ENCODE assay signal across 22 cellular contexts in genomic region chr1:160676869-160677597, GRCh38. TPM values are rescaled to one million over a fixed set of nuclear protein-coding genes. Genes with fewer than 3 reads are reported as not detected.
A peak's percentile ranks its signal among the peaks of the same experiment; 100 is the strongest.
DNase-seq lines count a peak whose midpoint lies in the region; ATAC-seq and TF ChIP-seq lines count a peak whose summit lies in the region.
"Had no signal": no experiment of that assay in that cellular context is flagged by ENCODE, and none has a peak within 500 bp of the region (broad histone marks: within the 10 kb centered on the region; RNA-seq: fewer than 3 reads in every experiment).

No MANE protein-coding gene starts in this region.

- H3K4me1 ChIP-seq in CD8-positive, alpha-beta T cell (ENCODE audit: insufficient read depth, low read length) = peaks cover 50% of the 10 kb centered on the region
- H3K4me1 ChIP-seq in effector memory CD4-positive, alpha-beta T cell (ENCODE audit: control insufficient read depth, insufficient read depth, low read length, poor library complexity, severe bottlenecking) = peaks cover 36% of the 10 kb centered on the region
- H3K4me1 ChIP-seq: SJCRH30, thyroid gland had no signal

- H3K4me3 Mint-ChIP-seq in CD14-positive monocyte = no peak overlapping the region
- no peak overlapping the region for H3K4me3 Mint-ChIP-seq in CD8-positive, alpha-beta T cell
- H3K4me3 Mint-ChIP-seq in activated CD4-positive, alpha-beta memory T cell treated with anti-CD3 and anti-CD28 coated beads for 36 hours = peak overlapping the region; percentile 18
- no peak overlapping the region for H3K4me3 Mint-ChIP-seq in effector memory CD8-positive, alpha-beta T cell

- H3K4me3 ChIP-seq in CD8-positive, alpha-beta T cell (ENCODE audit: low read depth, low read length) = no peak overlapping the region
- H3K4me3 ChIP-seq in effector memory CD4-positive, alpha-beta T cell (ENCODE audit: insufficient read depth, low read depth, low read length, poor library complexity, severe bottlenecking) = no peak overlapping the region
- H3K4me3 ChIP-seq: lung, SJCRH30, thyroid gland had no signal

- no peak for TF ChIP-seq CTCF in CD14-positive monocyte (IDR thresholded peaks at IDR 0.05)
- TF ChIP-seq CTCF in CD8-positive, alpha-beta T cell (IDR thresholded peaks at IDR 0.05) = no peak

- H3K4me1 Mint-ChIP-seq in CD14-positive monocyte = peaks cover 14% of the 10 kb centered on the region
- H3K4me1 Mint-ChIP-seq in CD8-positive, alpha-beta T cell (ENCODE audit: low read depth) = peaks cover 25% of the 10 kb centered on the region
- peaks cover 56% of the 10 kb centered on the region for H3K4me1 Mint-ChIP-seq in activated CD4-positive, alpha-beta memory T cell treated with anti-CD3 and anti-CD28 coated beads for 36 hours (ENCODE audit: low read depth)
- peaks cover 36% of the 10 kb centered on the region in 2 donors for H3K4me1 Mint-ChIP-seq in effector memory CD8-positive, alpha-beta T cell (ENCODE audit: low read depth in 2 of 2)

- no peaks in the 10 kb centered on the region for H3K9me3 Mint-ChIP-seq in CD14-positive monocyte
- no peaks in the 10 kb centered on the region for H3K9me3 Mint-ChIP-seq in CD8-positive, alpha-beta T cell
- no peaks in the 10 kb centered on the region for H3K9me3 Mint-ChIP-seq in activated CD4-positive, alpha-beta memory T cell treated with anti-CD3 and anti-CD28 coated beads for 36 hours
- no peaks in the 10 kb centered on the region for H3K9me3 Mint-ChIP-seq in effector memory CD8-positive, alpha-beta T cell

- DNase-seq in CD14-positive monocyte (ENCODE audit: low spot score) (no peak), GDM1 (lab: John Stamatoyannopoulos, UW) (no peak)
- no peak for DNase-seq in CD8-positive, alpha-beta T cell
- DNase-seq in activated CD4-positive, alpha-beta memory T cell treated with anti-CD3 and anti-CD28 coated beads for 36 hours = no peak
- DNase-seq in effector memory CD8-positive, alpha-beta T cell = no peak
- DNase-seq in effector memory CD4-positive, alpha-beta T cell = no peak
- DNase-seq: activated CD4-positive, alpha-beta T cell treated with anti-CD3 and anti-CD28 coated beads, Interleukin-2, amount 50 U/mL, for 4 hours; COR-L47; cortex of kidney; NCI-H1436; NCI-H510A; SJCRH30; small intestine; stimulated activated naive CD4-positive, alpha-beta T cell treated with Interleukin-2 at 50 U/mL for 16 hours; thyroid gland had no signal

- peaks cover 45% of the 10 kb centered on the region for H3K36me3 ChIP-seq in CD8-positive, alpha-beta T cell (ENCODE audit: insufficient read depth, low read length)
- peaks cover 46% of the 10 kb centered on the region for H3K36me3 ChIP-seq in effector memory CD4-positive, alpha-beta T cell (ENCODE audit: control insufficient read depth, insufficient read depth, low read length)
- H3K36me3 ChIP-seq: SJCRH30, thyroid gland had no signal

- POLR2A ChIA-PET in CD8-positive, alpha-beta T cell (lab: Charles Lee) = no interaction called here
- POLR2A ChIA-PET in activated CD4-positive, alpha-beta memory T cell treated with anti-CD3 and anti-CD28 coated beads for 36 hours (lab: Charles Lee) = no interaction called here

- H3K27me3 ChIP-seq in CD8-positive, alpha-beta T cell (ENCODE audit: insufficient read depth, low read length) = no peaks in the 10 kb centered on the region
- no peaks in the 10 kb centered on the region for H3K27me3 ChIP-seq in effector memory CD4-positive, alpha-beta T cell (replicated peaks; ENCODE audit: control insufficient read depth, insufficient read depth, low read length, poor library complexity, severe bottlenecking)
- H3K27me3 ChIP-seq: SJCRH30, thyroid gland had no signal

- no peak for ATAC-seq in CD8-positive, alpha-beta T cell
- no peak for ATAC-seq in effector memory CD8-positive, alpha-beta T cell (replicated peaks)
- no peak for ATAC-seq in GM21390 (IDR thresholded peaks at IDR 0.05; ENCODE audit: unreplicated experiment)

- peak overlapping the region in 4 of 7 donors; percentile 11 to 64 (median 42) for H3K27ac Mint-ChIP-seq in CD14-positive monocyte
- peak overlapping the region; percentile 25 for H3K27ac Mint-ChIP-seq in CD8-positive, alpha-beta T cell
- peak overlapping the region; percentile 71 for H3K27ac Mint-ChIP-seq in activated CD4-positive, alpha-beta memory T cell treated with anti-CD3 and anti-CD28 coated beads for 36 hours
- H3K27ac Mint-ChIP-seq in effector memory CD8-positive, alpha-beta T cell = peak overlapping the region; percentile 79 to 87

- H3K27ac ChIP-seq in CD8-positive, alpha-beta T cell (ENCODE audit: low read depth, low read length) = no peak overlapping the region
- no peak overlapping the region for H3K27ac ChIP-seq in effector memory CD4-positive, alpha-beta T cell (ENCODE audit: insufficient read depth, low read length, poor library complexity, severe bottlenecking)
- H3K27ac ChIP-seq: SJCRH30, thyroid gland had no signal

- CTCF ChIA-PET in CD8-positive, alpha-beta T cell (lab: Charles Lee) = interaction anchor here (0.6 to 7.4 kb wide), 7 partner anchors 36 to 131 kb away, joined by 3 to 75 read pairs (median 6); no protein-coding TSS in a partner anchor
- CTCF ChIA-PET in activated CD4-positive, alpha-beta memory T cell treated with anti-CD3 and anti-CD28 coated beads for 36 hours (lab: Charles Lee) = interaction anchor here (6.0 kb wide), 1 partner anchor 58 kb away, joined by 69 read pairs; no protein-coding TSS in a partner anchor

- H3K36me3 Mint-ChIP-seq in CD14-positive monocyte = peaks cover 49 to 55% of the 10 kb centered on the region in 2 donors
- peaks cover 57% of the 10 kb centered on the region for H3K36me3 Mint-ChIP-seq in CD8-positive, alpha-beta T cell
- peaks cover 50% of the 10 kb centered on the region for H3K36me3 Mint-ChIP-seq in activated CD4-positive, alpha-beta memory T cell treated with anti-CD3 and anti-CD28 coated beads for 36 hours
- peaks cover 55% of the 10 kb centered on the region for H3K36me3 Mint-ChIP-seq in effector memory CD8-positive, alpha-beta T cell (ENCODE audit: insufficient read depth)

- H3K9me3 ChIP-seq in CD8-positive, alpha-beta T cell (ENCODE audit: low read length) = no peaks in the 10 kb centered on the region
- H3K9me3 ChIP-seq in effector memory CD4-positive, alpha-beta T cell (ENCODE audit: control insufficient read depth, low read length) = no peaks in the 10 kb centered on the region
- H3K9me3 ChIP-seq: SJCRH30, thyroid gland had no signal

- intact Hi-C loops in CD14-positive monocyte (cut with micrococcal nuclease) = loop anchor here in 1 of 2 donors (5.0 kb wide), 1 partner anchor 275 kb away; the partner anchor contains the start of gene ITLN2
- intact Hi-C loops in CD8-positive, alpha-beta T cell (cut with DNase I, micrococcal nuclease) = loop anchor here in 1 of 2 experiments (1.0 kb wide), 1 partner anchor 153 kb away; no protein-coding TSS in a partner anchor
- intact Hi-C loops in activated CD4-positive, alpha-beta memory T cell treated with anti-CD3 and anti-CD28 coated beads for 36 hours (cut with micrococcal nuclease) = no loop called here

- no peaks in the 10 kb centered on the region for H3K27me3 Mint-ChIP-seq in CD14-positive monocyte (ENCODE audit: low read depth in 3 of 3)
- no peaks in the 10 kb centered on the region for H3K27me3 Mint-ChIP-seq in CD8-positive, alpha-beta T cell (ENCODE audit: low read depth)
- no peaks in the 10 kb centered on the region for H3K27me3 Mint-ChIP-seq in activated CD4-positive, alpha-beta memory T cell treated with anti-CD3 and anti-CD28 coated beads for 36 hours
- no peaks in the 10 kb centered on the region for H3K27me3 Mint-ChIP-seq in effector memory CD8-positive, alpha-beta T cell

RNA-seq across cellular contexts. Expression of gene SLAMF1, which starts 30.2 kb away (rescaled TPM):
- under 1 TPM in 1 of 2 donors, not detected in 1; 0.65 TPM for polyA plus RNA-seq in CD14-positive monocyte
- total RNA-seq in CD8-positive, alpha-beta T cell = 10 to 100 TPM; 12.8 to 18.6 TPM
- total RNA-seq in activated CD4-positive, alpha-beta memory T cell treated with anti-CD3 and anti-CD28 coated beads for 36 hours = 100 to 1,000 TPM; 166 TPM
- total RNA-seq: fibroblast of lung, glomerular endothelial cell, kidney epithelial cell, M059J, renal cortical epithelial cell, SJCRH30 had no signal
- polyA plus RNA-seq: fibroblast of lung had no signal

RNA-seq across cellular contexts. Expression of gene CD48, which starts 34.6 kb away (rescaled TPM):
- polyA plus RNA-seq in CD14-positive monocyte = 100 to 1,000 TPM; 356 to 363 TPM
- total RNA-seq in CD8-positive, alpha-beta T cell = 100 to 1,000 TPM; 397 to 399 TPM
- total RNA-seq in activated CD4-positive, alpha-beta memory T cell treated with anti-CD3 and anti-CD28 coated beads for 36 hours = 100 to 1,000 TPM; 190 to 194 TPM
- total RNA-seq: fibroblast of lung, glomerular endothelial cell, kidney epithelial cell, renal cortical epithelial cell, SJCRH30 had no signal
- polyA plus RNA-seq: fibroblast of lung had no signal

Comparison
In these comparisons a context has a peak if more than half of its experiments do, and no peak if none do; other contexts are left out.
1. H3K27ac Mint-ChIP-seq: peak in every context shown above with its lines; median percentile 83 in effector memory CD8-positive, alpha-beta T cell; 71 in activated CD4-positive, alpha-beta memory T cell treated with anti-CD3 and anti-CD28 coated beads for 36 hours; 42 in CD14-positive monocyte; 25 in CD8-positive, alpha-beta T cell.
2. RNA of gene SLAMF1, which starts 30.2 kb away (total RNA-seq): 166 TPM in activated CD4-positive, alpha-beta memory T cell treated with anti-CD3 and anti-CD28 coated beads for 36 hours; 12.8 to 18.6 TPM in CD8-positive, alpha-beta T cell; every median in the first group is over 4 times any median in the second.